ENCODE assay signal across 1 cellular context in genomic region chr3:138835177-138835757, GRCh38.
TF ChIP-seq lines count a peak whose summit lies in the region.

No MANE protein-coding gene starts in this region.

TF ChIP-seq in K562, 482 proteins besides CTCF, POLR2A, EP300 and RAD21 (continued from another document):
- TF ChIP-seq ZBTB40 (IDR thresholded peaks at IDR 0.05) (peak; percentile 53), ZBTB40 (CRISPR knock-in tag; IDR thresholded peaks at IDR 0.05) (no peak), SMARCE1 (IDR thresholded peaks at IDR 0.05) (peak; percentile 47; the same call in 1 of the 2 replicates), KLF16 (IDR thresholded peaks at IDR 0.05) (no peak), SIN3B (IDR thresholded peaks at IDR 0.05; ENCODE audit: low read depth) (no peak), CC2D1A (IDR thresholded peaks at IDR 0.05) (0 out of 2 replicates have a peak, but pooled peaks have one; percentile 27), ZNF589 (CRISPR knock-in tag; IDR thresholded peaks at IDR 0.05; ENCODE audit: low read depth) (no peak; the same call in 1 of the 2 replicates), ZNF316 (IDR thresholded peaks at IDR 0.05) (0 out of 2 replicates have a peak, but pooled peaks have one; percentile 3), CREB3 (tag; conservative IDR thresholded peaks at IDR 0.05; ENCODE audit: low read depth) (0 out of 2 replicates have a peak, but pooled peaks have one; percentile 43), PREB (CRISPR knock-in tag; IDR thresholded peaks at IDR 0.05) (no peak), ARID2 (IDR thresholded peaks at IDR 0.05) (no peak), ZNF644 (tag; IDR thresholded peaks at IDR 0.05; ENCODE audit: low read depth) (no peak), ATF7 (IDR thresholded peaks at IDR 0.05) (0 out of 2 replicates have a peak, but pooled peaks have one; percentile 36), RFX7 (CRISPR knock-in tag; IDR thresholded peaks at IDR 0.05) (0 out of 2 replicates have a peak, but pooled peaks have one; percentile 12)
TF ChIP-seq in K562: peak in this region for 33.
